13 cellular contexts compared by ENCODE assay signal in the genomic region with DNA sequence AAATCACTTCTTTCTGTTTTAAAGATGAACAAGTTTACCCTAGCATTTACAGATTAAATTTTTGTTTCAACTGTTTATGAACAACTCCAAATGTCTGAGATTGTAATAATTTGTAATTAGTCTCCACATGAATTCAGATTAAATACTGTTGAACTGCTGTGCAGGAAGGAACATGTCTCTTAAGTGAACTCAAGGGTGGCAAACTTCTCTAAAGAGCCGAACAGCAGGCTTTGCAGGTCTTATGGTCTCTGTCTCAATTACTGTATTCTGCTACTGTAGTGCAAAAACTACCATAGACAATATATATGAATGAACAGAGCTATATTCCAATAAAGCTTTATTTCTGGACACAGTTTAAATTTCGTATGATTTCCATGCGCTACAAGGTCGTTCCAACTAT.
"Had no signal": no experiment of that assay in that cellular context is flagged by ENCODE, and none has a peak within 500 bp of the region (broad histone marks: within the 10 kb centered on the region; RNA-seq: fewer than 3 reads in every experiment).

No MANE protein-coding gene starts in this region.

- H3K27me3 ChIP-seq: stomach had no signal

- DNase-seq: activated CD4-positive, alpha-beta memory T cell treated with anti-CD3 and anti-CD28 coated beads for 36 hours; activated CD4-positive, alpha-beta T cell treated with anti-CD3 and anti-CD28 coated beads for 1 hour; activated naive CD4-positive, alpha-beta T cell treated with anti-CD3 and anti-CD28 coated beads for 36 hours; central memory CD4-positive, alpha-beta T cell; glutamatergic neuron; immature natural killer cell; stimulated activated CD4-positive, alpha-beta T cell treated with anti-CD3 and anti-CD28 coated beads, Interleukin-2, amount 100 ng/mL, for 48 hours; stomach; SW 1271 had no signal

- H3K9me3 ChIP-seq: stomach had no signal

- H3K4me3 ChIP-seq: lung, stomach had no signal

- H3K27me3 Mint-ChIP-seq: activated CD4-positive, alpha-beta memory T cell treated with anti-CD3 and anti-CD28 coated beads for 36 hours had no signal

- FAIRE-seq: urothelium cell line had no signal

- H3K4me3 Mint-ChIP-seq: activated CD4-positive, alpha-beta memory T cell treated with anti-CD3 and anti-CD28 coated beads for 36 hours; activated naive CD4-positive, alpha-beta T cell treated with anti-CD3 and anti-CD28 coated beads for 36 hours; immature natural killer cell; nephron; T-helper 2 cell treated with Interferon-gamma antibody and Interleukin-4, amounts not matched to agents 5 μg/mL and 100 μg/mL, for 36 hours had no signal

- H3K9me3 Mint-ChIP-seq: activated CD4-positive, alpha-beta memory T cell treated with anti-CD3 and anti-CD28 coated beads for 36 hours; activated naive CD4-positive, alpha-beta T cell treated with anti-CD3 and anti-CD28 coated beads for 36 hours; immature natural killer cell had no signal

- H3K27ac Mint-ChIP-seq: activated CD4-positive, alpha-beta memory T cell treated with anti-CD3 and anti-CD28 coated beads for 36 hours; activated naive CD4-positive, alpha-beta T cell treated with anti-CD3 and anti-CD28 coated beads for 36 hours had no signal
